In the genomic region with DNA sequence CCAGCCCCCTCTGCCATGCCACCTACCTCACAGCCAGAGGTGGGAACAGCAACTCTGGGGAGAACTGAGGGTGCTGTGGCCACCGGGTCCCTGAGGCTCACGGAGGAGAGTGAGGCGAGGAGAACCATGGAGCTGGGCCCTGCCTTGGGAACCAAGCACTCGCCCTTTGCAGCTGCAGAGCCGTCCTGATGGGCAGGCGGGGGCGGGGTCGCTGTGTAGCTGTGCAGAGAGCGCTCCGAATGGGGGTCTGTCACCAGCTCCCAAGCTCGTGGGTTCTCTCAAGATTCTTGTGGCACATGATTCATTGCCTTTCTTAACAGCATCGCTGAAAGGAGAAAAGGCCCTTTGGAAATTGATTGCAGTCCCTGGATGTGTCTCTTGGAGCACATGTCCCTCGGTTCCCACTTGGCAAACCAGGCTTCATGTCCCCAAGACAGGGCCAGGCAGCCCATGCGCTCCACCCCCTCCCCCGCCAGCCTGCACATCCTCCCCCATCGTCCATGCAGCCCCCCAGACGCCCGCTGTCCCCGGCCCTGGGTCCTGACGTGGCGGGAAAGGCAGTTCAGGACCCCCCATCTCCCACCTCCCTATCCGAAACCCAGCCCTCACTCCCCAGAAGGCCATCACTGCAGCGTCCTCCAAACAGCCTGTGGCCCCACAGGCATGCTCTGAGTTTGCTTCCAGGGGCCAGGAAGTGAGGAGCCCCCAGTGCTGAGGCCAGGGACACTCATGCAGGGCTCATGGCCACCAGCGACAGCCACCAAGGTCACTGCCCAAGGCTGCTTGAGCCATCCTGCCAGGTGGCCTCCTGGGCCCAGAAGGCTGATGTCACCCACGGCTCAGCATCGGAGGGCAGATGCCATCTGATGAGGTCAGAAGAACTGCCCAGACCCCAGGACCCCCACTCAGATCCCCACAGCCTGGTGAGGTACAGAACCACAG, we compare ENCODE assay signal across 1 cellular context.
TF ChIP-seq lines count a peak whose summit lies in the region.

No MANE protein-coding gene starts in this region.

TF ChIP-seq in A549, 52 proteins besides CTCF, POLR2A, EP300 and RAD21 (continued from another document):
- TF ChIP-seq, protein P1, sequence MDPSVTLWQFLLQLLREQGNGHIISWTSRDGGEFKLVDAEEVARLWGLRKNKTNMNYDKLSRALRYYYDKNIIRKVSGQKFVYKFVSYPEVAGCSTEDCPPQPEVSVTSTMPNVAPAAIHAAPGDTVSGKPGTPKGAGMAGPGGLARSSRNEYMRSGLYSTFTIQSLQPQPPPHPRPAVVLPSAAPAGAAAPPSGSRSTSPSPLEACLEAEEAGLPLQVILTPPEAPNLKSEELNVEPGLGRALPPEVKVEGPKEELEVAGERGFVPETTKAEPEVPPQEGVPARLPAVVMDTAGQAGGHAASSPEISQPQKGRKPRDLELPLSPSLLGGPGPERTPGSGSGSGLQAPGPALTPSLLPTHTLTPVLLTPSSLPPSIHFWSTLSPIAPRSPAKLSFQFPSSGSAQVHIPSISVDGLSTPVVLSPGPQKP (IDR thresholded peaks at IDR 0.05; ENCODE audit: low read depth, low read length): no peak
- no peak for TF ChIP-seq RCOR1 (IDR thresholded peaks at IDR 0.05; ENCODE audit: low read depth, low read length)
TF ChIP-seq in A549: peak in this region for 0.
